Comparison of ENCODE assay signal across 22 cellular contexts in genomic region chr9:107190936-107191290, GRCh38.
"Had no signal": no experiment of that assay in that cellular context is flagged by ENCODE, and none has a peak within 500 bp of the region (broad histone marks: within the 10 kb centered on the region; RNA-seq: fewer than 3 reads in every experiment).

No MANE protein-coding gene starts in this region.

- H3K27ac ChIP-seq: dorsolateral prefrontal cortex, esophagus muscularis mucosa, left lung, neural progenitor cell, parathyroid adenoma, prostate gland, right atrium auricular region, sigmoid colon, testis, tibial artery had no signal

- H3K4me3 ChIP-seq: dorsolateral prefrontal cortex, esophagus muscularis mucosa, left lung, neural progenitor cell, prostate gland, right atrium auricular region, sigmoid colon, testis, tibial artery had no signal

- H3K36me3 ChIP-seq: esophagus muscularis mucosa, left lung, neural progenitor cell, prostate gland, right atrium auricular region, sigmoid colon, tibial artery had no signal

- H3K9me3 ChIP-seq: esophagus muscularis mucosa, left lung, prostate gland, right atrium auricular region, sigmoid colon, testis, tibial artery had no signal

- DNase-seq: dorsolateral prefrontal cortex; effector CD4-positive, alpha-beta T cell; foreskin melanocyte; kidney; left lung; mesenchymal stem cell; midbrain; naive thymus-derived CD4-positive, alpha-beta T cell; sigmoid colon; stimulated activated CD4-positive, alpha-beta T cell treated with anti-CD3 and anti-CD28 coated beads, Interleukin-4, amount 100 ng/mL, for 4 hours; stimulated activated naive CD8-positive, alpha-beta T cell treated with anti-CD3 and anti-CD28 coated beads, Interleukin-15, Interleukin-2, amounts not matched to agents 100 U/mL and 50 U/mL, for 24 hours; substantia nigra; testis; tibial artery had no signal

- H3K79me2 ChIP-seq: parathyroid adenoma had no signal

- H3K27me3 ChIP-seq: esophagus muscularis mucosa, left lung, neural progenitor cell, right atrium auricular region, sigmoid colon, testis had no signal

- ATAC-seq: left lung; naive thymus-derived CD4-positive, alpha-beta T cell; stimulated activated memory B cell treated with anti-CD40 and anti-IgM and Interleukin-4, amounts not matched to agents 10 μg/mL and 1 μg/mL and 100 μg/mL, for 72 hours; stimulated activated naive CD8-positive, alpha-beta T cell treated with anti-CD3 and anti-CD28 coated beads, Interleukin-15, Interleukin-2, amounts not matched to agents 100 U/mL and 50 U/mL, for 24 hours had no signal

- H2AFZ ChIP-seq: neural progenitor cell, parathyroid adenoma had no signal

- FAIRE-seq: colon, endothelial cell of umbilical vein, kidney had no signal

- H3K4me1 ChIP-seq: esophagus muscularis mucosa, left lung, parathyroid adenoma, prostate gland, right atrium auricular region, sigmoid colon, testis, tibial artery had no signal

- H3K9ac ChIP-seq: neural progenitor cell, parathyroid adenoma had no signal

- H3K4me2 ChIP-seq: neural progenitor cell had no signal
